Comparison of ENCODE assay signal across 8 cellular contexts in genomic region chr5:77491783-77492652, GRCh38.
DNase-seq lines count a peak whose midpoint lies in the region; ATAC-seq lines count a peak whose summit lies in the region.

Gene WDR41, minus strand, starts transcription at chr5:77492316. Its CDS starts 96 bp downstream, at chr5:77492220.

- H3K4me1 Mint-ChIP-seq in central memory CD8-positive, alpha-beta T cell, result peaks cover 7% of the 10 kb centered on the region

- H3K36me3 Mint-ChIP-seq in central memory CD8-positive, alpha-beta T cell (ENCODE audit: insufficient read depth), result peaks cover 3% of the 10 kb centered on the region

- peaks cover 21% of the 10 kb centered on the region for H3K27me3 Mint-ChIP-seq in central memory CD8-positive, alpha-beta T cell

- ATAC-seq in GM19023 (IDR thresholded peaks at IDR 0.05; ENCODE audit: unreplicated experiment) (peak; percentile 93), HG03280 (IDR thresholded peaks at IDR 0.05; ENCODE audit: unreplicated experiment) (peak; percentile 86)
- peak; percentile 86 for ATAC-seq in central memory CD8-positive, alpha-beta T cell (replicated peaks; ENCODE audit: extremely low read depth, poor library complexity, severe bottlenecking)

- DNase-seq in AG20443 (ENCODE audit: low spot score) (peak; percentile 97), NCI-H446 (lab: John Stamatoyannopoulos, UW) (peak; percentile 92 to 93), islet precursor cell (peak; percentile 97)
- peak; percentile 65 for DNase-seq in activated CD4-positive, CD25-positive, alpha-beta regulatory T cell treated with anti-CD3 and anti-CD28 coated beads, Interleukin-2, amount 50 U/mL, for 16 hours (ENCODE audit: low read depth, low spot score)
- peak; percentile 73 to 85 for DNase-seq in central memory CD8-positive, alpha-beta T cell (ENCODE audit: low spot score in 2 of 2)
- peak; percentile 70 to 87 (median 83) for DNase-seq in stimulated activated CD4-positive, alpha-beta T cell treated with anti-CD3 and anti-CD28 coated beads, Interleukin-12 subunit alpha, Interleukin-12 subunit beta, amount 100 ng/mL, for 48 hours (ENCODE audit: low read depth in 2 of 3, low spot score in 1 of 3)

- peak within 1 kb of the TSS; percentile 84 for H3K4me3 Mint-ChIP-seq in central memory CD8-positive, alpha-beta T cell

- H3K9me3 Mint-ChIP-seq in central memory CD8-positive, alpha-beta T cell, result no peaks in the 10 kb centered on the region

- peak within 1 kb of the TSS; percentile 72 for H3K27ac Mint-ChIP-seq in central memory CD8-positive, alpha-beta T cell (ENCODE audit: low read depth)

Comparison
In these comparisons a context has a peak if more than half of its experiments do, and no peak if none do; other contexts are left out.
1. Peak in every context shown above with its lines: DNase-seq and ATAC-seq.